10 cellular contexts compared by ENCODE assay signal in the genomic region with DNA sequence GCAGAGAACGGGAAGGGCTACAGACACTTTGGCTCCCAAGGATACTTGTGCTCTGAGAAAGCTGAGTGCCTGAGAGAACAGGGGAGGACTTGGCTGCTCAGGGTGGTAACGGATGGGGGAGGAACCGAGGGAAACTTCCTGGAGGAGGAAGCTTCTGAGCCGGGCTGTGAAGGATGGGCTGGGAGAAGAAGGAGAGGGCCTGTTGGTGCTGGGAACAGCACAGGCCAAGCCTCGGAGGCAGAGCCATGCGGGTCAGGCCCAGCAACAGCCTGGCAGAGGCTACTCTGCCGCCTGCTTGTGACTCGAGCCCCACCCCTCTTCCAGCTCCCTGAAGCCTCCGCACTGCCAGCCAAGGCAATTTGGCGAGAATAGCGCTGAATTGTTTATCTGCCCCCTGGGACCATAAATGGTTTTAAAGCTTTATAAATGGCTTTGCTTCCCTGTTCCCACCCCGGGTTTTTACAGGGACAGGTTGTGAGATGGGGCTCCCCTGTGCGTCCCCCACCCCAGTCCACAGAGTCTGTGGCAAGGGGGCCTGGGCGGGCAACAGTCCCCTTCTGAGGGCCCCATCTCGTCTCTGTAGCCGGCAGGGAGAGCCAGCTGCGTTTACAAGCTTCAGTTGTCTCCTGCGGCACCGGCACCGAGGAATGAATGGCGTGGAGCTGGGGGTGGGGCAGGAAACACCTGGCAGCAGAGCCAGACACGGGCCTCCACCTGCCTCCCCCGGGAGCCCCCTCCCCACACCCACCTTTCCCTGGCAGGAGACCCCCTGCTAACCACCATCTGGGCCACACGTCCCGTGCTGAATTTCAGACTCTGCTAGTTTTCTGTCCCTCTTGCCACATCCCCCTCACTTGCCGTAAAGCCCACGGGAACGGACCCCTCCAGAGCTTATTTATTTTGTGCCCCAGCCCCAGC. TPM values are rescaled to one million over a fixed set of nuclear protein-coding genes. Genes with fewer than 3 reads are reported as not detected.
A peak's percentile ranks its signal among the peaks of the same experiment; 100 is the strongest.
DNase-seq lines count a peak whose midpoint lies in the region; ATAC-seq and TF ChIP-seq lines count a peak whose summit lies in the region.
"Had no signal": no experiment of that assay in that cellular context is flagged by ENCODE, and none has a peak within 500 bp of the region (broad histone marks: within the 10 kb centered on the region; RNA-seq: fewer than 3 reads in every experiment).

No MANE protein-coding gene starts in this region.

- peak; percentile 90 for DNase-seq in NCI-H128 (lab: John Stamatoyannopoulos, UW; ENCODE audit: unreplicated experiment)
- peak; percentile 76 for DNase-seq in RPMI8226
- DNase-seq in left colon: peak in 1 of 2 donors; percentile 39
- DNase-seq in activated naive CD4-positive, alpha-beta T cell treated with Interleukin-2 at 50 U/mL for 16 hours: no peak
- DNase-seq in CD14-positive monocyte (ENCODE audit: low spot score): no peak
- no peak for DNase-seq in GDM1 (lab: John Stamatoyannopoulos, UW)

- no peak for TF ChIP-seq CTCF in CD14-positive monocyte (IDR thresholded peaks at IDR 0.05)

- peaks cover 0 to 62% (median 0%) of the 10 kb centered on the region in 11 experiments; a peak in 4 of 22 replicates for H4K20me1 ChIP-seq in BLaER1 treated with 17β-estradiol and CSF1 and Interleukin-3, amounts not matched to agents 10 nM and 100 nM

- H3K4me3 Mint-ChIP-seq in CD14-positive monocyte: peak overlapping the region in 1 of 2 donors; percentile 80

- peak overlapping the region; percentile 70 to 99 (median 94) for H3K4me2 ChIP-seq in BLaER1 treated with 17β-estradiol and CSF1 and Interleukin-3, amounts not matched to agents 10 nM and 100 nM

- H3K4me3 ChIP-seq in BLaER1 treated with 17β-estradiol and CSF1 and Interleukin-3, amounts not matched to agents 10 nM and 100 nM: peak overlapping the region in 5 of 10 experiments; percentile 34 to 59 (median 47); a peak in 9 of 20 replicates
- H3K4me3 ChIP-seq: heart left ventricle had no signal

- no peak overlapping the region for H3K27ac Mint-ChIP-seq in CD14-positive monocyte

- no peaks in the 10 kb centered on the region for H3K36me3 Mint-ChIP-seq in CD14-positive monocyte

- no peaks in the 10 kb centered on the region for H3K4me1 Mint-ChIP-seq in CD14-positive monocyte

- intact Hi-C loops in left colon (cut with DNase I, micrococcal nuclease) (no loop called here), CD14-positive monocyte (cut with micrococcal nuclease) (no loop called here)

- H3K27me3 ChIP-seq in BLaER1 treated with 17β-estradiol and CSF1 and Interleukin-3, amounts not matched to agents 10 nM and 100 nM: peaks cover 0 to 71% (median 0%) of the 10 kb centered on the region in 11 experiments; a peak in 11 of 22 replicates

- H3K36me3 ChIP-seq in BLaER1 treated with 17β-estradiol and CSF1 and Interleukin-3, amounts not matched to agents 10 nM and 100 nM: no peaks in the 10 kb centered on the region
- H3K36me3 ChIP-seq: heart left ventricle had no signal

- peak; percentile 83 for ATAC-seq in left colon
- no peak for ATAC-seq in GM21367 (IDR thresholded peaks at IDR 0.05; ENCODE audit: unreplicated experiment)

- peaks cover 60 to 91% (median 82%) of the 10 kb centered on the region in 10 experiments for H3K4me1 ChIP-seq in BLaER1 treated with 17β-estradiol and CSF1 and Interleukin-3, amounts not matched to agents 10 nM and 100 nM

- peaks cover 6 to 11% (median 9%) of the 10 kb centered on the region in 11 experiments; a peak in 18 of 22 replicates for H3K9me3 ChIP-seq in BLaER1 treated with 17β-estradiol and CSF1 and Interleukin-3, amounts not matched to agents 10 nM and 100 nM (replicated peaks in 1 of 11)
- H3K9me3 ChIP-seq: heart left ventricle had no signal

- peaks cover 22 to 47% (median 42%) of the 10 kb centered on the region in 3 donors for H3K27me3 Mint-ChIP-seq in CD14-positive monocyte (ENCODE audit: low read depth in 3 of 3)

- H3K9ac ChIP-seq in BLaER1 treated with 17β-estradiol and CSF1 and Interleukin-3, amounts not matched to agents 10 nM and 100 nM: peak overlapping the region in 8 of 11 experiments; percentile 41 to 93 (median 74); a peak in 16 of 22 replicates

- peak overlapping the region in 8 of 11 experiments; percentile 30 to 99 (median 82); a peak in 16 of 22 replicates for H3K27ac ChIP-seq in BLaER1 treated with 17β-estradiol and CSF1 and Interleukin-3, amounts not matched to agents 10 nM and 100 nM

- peaks cover 7 to 15% (median 11%) of the 10 kb centered on the region in 7 donors for H3K9me3 Mint-ChIP-seq in CD14-positive monocyte

RNA-seq across cellular contexts. Expression of a gene that starts 24.4 kb away (rescaled TPM):
- total RNA-seq in left colon: 1 to 10 TPM in 1 of 2 donors, under 1 TPM in 1; 0.27 to 1.2 TPM
- polyA plus RNA-seq in CD14-positive monocyte: not detected
- total RNA-seq: bronchial epithelial cell, heart left ventricle had no signal

RNA-seq across cellular contexts. Expression of a gene that starts 50.3 kb away (rescaled TPM):
- total RNA-seq in left colon: 1 to 10 TPM; 1.2 to 1.3 TPM
- not detected for polyA plus RNA-seq in CD14-positive monocyte
- total RNA-seq: bronchial epithelial cell had no signal

RNA-seq across cellular contexts. Expression of a gene that starts 51.3 kb away (rescaled TPM):
- not detected for total RNA-seq in left colon
- not detected for polyA plus RNA-seq in CD14-positive monocyte
- total RNA-seq: bronchial epithelial cell had no signal
- polyA plus RNA-seq: heart left ventricle had no signal

Comparison
In these comparisons a context has a peak if more than half of its experiments do, and no peak if none do; other contexts are left out.
1. DNase-seq: peak in NCI-H128 (single experiment) and RPMI8226 (single experiment); none in activated naive CD4-positive, alpha-beta T cell treated with Interleukin-2 at 50 U/mL for 16 hours (single experiment), CD14-positive monocyte (single experiment) and GDM1 (single experiment).